ENCODE assay signal across 19 cellular contexts in the genomic region with DNA sequence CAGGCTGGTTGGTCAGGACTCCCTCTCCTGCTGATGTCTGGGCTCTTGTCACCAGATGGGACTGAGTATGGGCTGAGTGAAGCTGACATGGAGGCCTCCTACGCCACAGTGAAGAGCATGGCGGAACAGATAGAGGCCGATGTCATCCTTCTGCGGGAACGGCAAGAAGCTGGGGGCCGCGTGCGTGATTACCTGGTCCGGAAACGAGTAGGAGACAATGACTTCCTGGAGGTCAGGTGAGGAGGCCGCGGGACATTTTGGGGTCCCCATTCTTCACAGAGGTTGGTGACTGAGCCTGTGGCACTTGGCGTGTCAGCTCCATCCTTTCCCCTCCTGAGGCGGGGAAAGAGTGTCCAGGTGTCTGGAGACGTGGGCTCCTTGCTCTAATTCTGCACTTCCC.
"Had no signal": no experiment of that assay in that cellular context is flagged by ENCODE, and none has a peak within 500 bp of the region (broad histone marks: within the 10 kb centered on the region; RNA-seq: fewer than 3 reads in every experiment).

No MANE protein-coding gene starts in this region.

- DNase-seq: activated CD4-positive, alpha-beta T cell treated with anti-CD3 and anti-CD28 coated beads for 48 hours; activated CD4-positive, CD25-positive, alpha-beta regulatory T cell; activated CD8-positive, alpha-beta T cell treated with anti-CD3 and anti-CD28 coated beads for 36 hours; activated T-cell treated with anti-CD3 and anti-CD28 coated beads, Interleukin-2, amount 50 U/mL, for 1 hour; anterior cingulate cortex; central memory CD4-positive, alpha-beta T cell; kidney; midbrain; pancreas; stimulated activated CD4-positive, alpha-beta T cell treated with anti-CD3 and anti-CD28 coated beads, Interleukin-4, amount 100 ng/mL, for 24 hours; T-cell; T-helper 9 cell; thyroid gland had no signal

- ATAC-seq: activated CD8-positive, alpha-beta T cell treated with anti-CD3 and anti-CD28 coated beads for 36 hours; SK-N-SH treated with all-trans-retinoic acid at 6 μM for 48 hours; stimulated activated memory B cell treated with anti-CD40 and anti-IgM and Interleukin-4, amounts not matched to agents 10 μg/mL and 1 μg/mL and 100 μg/mL, for 72 hours; T-cell had no signal

- H3K27ac ChIP-seq: left lung, pancreas, thyroid gland had no signal

- H3K4me3 Mint-ChIP-seq: activated CD8-positive, alpha-beta T cell treated with anti-CD3 and anti-CD28 coated beads for 36 hours; neural crest cell; stimulated activated memory B cell treated with anti-CD40 and anti-IgM and Interleukin-4, amounts not matched to agents 10 μg/mL and 1 μg/mL and 100 μg/mL, for 72 hours had no signal

- H3K27me3 ChIP-seq: left lung, pancreas, thyroid gland had no signal

- H3K9me3 ChIP-seq: left lung, pancreas, thyroid gland had no signal

- H3K4me3 ChIP-seq: left lung, pancreas, smooth muscle cell, thyroid gland had no signal

- H3K27me3 Mint-ChIP-seq: activated CD8-positive, alpha-beta T cell treated with anti-CD3 and anti-CD28 coated beads for 36 hours; stimulated activated memory B cell treated with anti-CD40 and anti-IgM and Interleukin-4, amounts not matched to agents 10 μg/mL and 1 μg/mL and 100 μg/mL, for 72 hours; T-cell had no signal

- H3K9me3 Mint-ChIP-seq: activated CD8-positive, alpha-beta T cell treated with anti-CD3 and anti-CD28 coated beads for 36 hours; brain; neural crest cell; stimulated activated memory B cell treated with anti-CD40 and anti-IgM and Interleukin-4, amounts not matched to agents 10 μg/mL and 1 μg/mL and 100 μg/mL, for 72 hours; T-cell had no signal

- H3K4me2 ChIP-seq: smooth muscle cell had no signal
